Comparison of ENCODE assay signal across 12 cellular contexts in genomic region chr10:131806146-131806545, GRCh38.
DNase-seq lines count a peak whose midpoint lies in the region; TF ChIP-seq lines count a peak whose summit lies in the region.
"Had no signal": no experiment of that assay in that cellular context is flagged by ENCODE, and none has a peak within 500 bp of the region (broad histone marks: within the 10 kb centered on the region; RNA-seq: fewer than 3 reads in every experiment).

No MANE protein-coding gene starts in this region.

- TF ChIP-seq CTCF in coronary artery (IDR thresholded peaks at IDR 0.05) = no peak
- no peak for TF ChIP-seq CTCF in stomach (IDR thresholded peaks at IDR 0.05)

- no peak overlapping the region for H3K4me3 Mint-ChIP-seq in activated naive CD4-positive, alpha-beta T cell treated with anti-CD3 and anti-CD28 coated beads, Interleukin-2, amount 10 ng/mL, durations not matched to agents 7 days and 5 days
- H3K4me3 Mint-ChIP-seq: CD4-positive, CD25-positive, alpha-beta regulatory T cell had no signal

- no peak overlapping the region for H3K23ac ChIP-seq in neuronal stem cell (ENCODE audit: low read depth, low read length, poor library complexity)

- no peaks in the 10 kb centered on the region for H3K79me1 ChIP-seq in neuronal stem cell (ENCODE audit: low read depth, low read length)

- H3K9me3 ChIP-seq in neuronal stem cell (replicated peaks in 1 of 2; ENCODE audit: control insufficient read depth in 2 of 2, insufficient read depth in 1 of 2, low read depth in 1 of 2, low read length in 2 of 2) = no peaks in the 10 kb centered on the region
- no peaks in the 10 kb centered on the region for H3K9me3 ChIP-seq in stomach
- H3K9me3 ChIP-seq: BLaER1 treated with 17β-estradiol and CSF1 and Interleukin-3, amounts not matched to agents 10 nM and 100 nM had no signal

- H3K4ac ChIP-seq in neuronal stem cell (ENCODE audit: low read length) = no peak overlapping the region

- H3K9me3 Mint-ChIP-seq in activated naive CD4-positive, alpha-beta T cell treated with anti-CD3 and anti-CD28 coated beads, Interleukin-2, amount 10 ng/mL, durations not matched to agents 7 days and 5 days = no peaks in the 10 kb centered on the region
- H3K9me3 Mint-ChIP-seq: CD4-positive, CD25-positive, alpha-beta regulatory T cell had no signal

- no peak overlapping the region for H3K27ac ChIP-seq in coronary artery
- no peak overlapping the region for H3K27ac ChIP-seq in neuronal stem cell (replicated peaks; ENCODE audit: low read length)
- H3K27ac ChIP-seq in stomach = no peak overlapping the region
- H3K27ac ChIP-seq: BLaER1 treated with 17β-estradiol and CSF1 and Interleukin-3, amounts not matched to agents 10 nM and 100 nM had no signal

- H2BK12ac ChIP-seq in neuronal stem cell (ENCODE audit: low read length) = no peak overlapping the region

- peak overlapping the region; percentile 67 for H3K9ac ChIP-seq in neuronal stem cell (ENCODE audit: low read depth, low read length, poor library complexity)
- H3K9ac ChIP-seq: BLaER1 treated with 17β-estradiol and CSF1 and Interleukin-3, amounts not matched to agents 10 nM and 100 nM had no signal

- H3K27ac Mint-ChIP-seq in activated naive CD4-positive, alpha-beta T cell treated with anti-CD3 and anti-CD28 coated beads, Interleukin-2, amount 10 ng/mL, durations not matched to agents 7 days and 5 days = no peak overlapping the region

- peak overlapping the region; percentile 76 for H2BK5ac ChIP-seq in neuronal stem cell (ENCODE audit: low read length)

- peak overlapping the region; percentile 25 for H3K14ac ChIP-seq in neuronal stem cell (ENCODE audit: low read length)

- H2BK120ac ChIP-seq in neuronal stem cell (ENCODE audit: low read depth, low read length) = no peak overlapping the region

- no peak overlapping the region for H3K18ac ChIP-seq in neuronal stem cell (ENCODE audit: low read length)

- H3K36me3 ChIP-seq in neuronal stem cell (replicated peaks in 1 of 2; ENCODE audit: control insufficient read depth in 2 of 2, insufficient read depth in 2 of 2, low read length in 2 of 2) (no peaks in the 10 kb centered on the region), stomach (no peaks in the 10 kb centered on the region)
- H3K36me3 ChIP-seq: BLaER1 treated with 17β-estradiol and CSF1 and Interleukin-3, amounts not matched to agents 10 nM and 100 nM had no signal

- H2AFZ ChIP-seq in neuronal stem cell (ENCODE audit: low read length) = no peak overlapping the region

- intact Hi-C loops in stomach (cut with DNase I; ENCODE audit: low total_unique reads) = no loop called here

- H3K4me2 ChIP-seq in neuronal stem cell (ENCODE audit: insufficient read depth, low read length, poor library complexity, severe bottlenecking) = no peak overlapping the region

- H3K4me1 Mint-ChIP-seq in activated naive CD4-positive, alpha-beta T cell treated with anti-CD3 and anti-CD28 coated beads, Interleukin-2, amount 10 ng/mL, durations not matched to agents 7 days and 5 days = no peaks in the 10 kb centered on the region
- H3K4me1 Mint-ChIP-seq: CD4-positive, CD25-positive, alpha-beta regulatory T cell had no signal

- H3K4me1 ChIP-seq in neuronal stem cell (ENCODE audit: control insufficient read depth in 2 of 2, insufficient read depth in 1 of 2, low read depth in 1 of 2, low read length in 2 of 2) (no peaks in the 10 kb centered on the region), stomach (no peaks in the 10 kb centered on the region)

- no peak for TF ChIP-seq EP300 in stomach (IDR thresholded peaks at IDR 0.05)

- H3K36me3 Mint-ChIP-seq in activated naive CD4-positive, alpha-beta T cell treated with anti-CD3 and anti-CD28 coated beads, Interleukin-2, amount 10 ng/mL, durations not matched to agents 7 days and 5 days = no peaks in the 10 kb centered on the region
- H3K36me3 Mint-ChIP-seq: CD4-positive, CD25-positive, alpha-beta regulatory T cell had no signal

- H3K27me3 ChIP-seq in neuronal stem cell (ENCODE audit: control insufficient read depth in 3 of 3, insufficient read depth in 3 of 3, low read depth in 1 of 3, low read length in 3 of 3) (peaks cover 0 to 15% (median 0%) of the 10 kb centered on the region in 3 experiments), stomach (peaks cover 0 to 24% (median 0%) of the 10 kb centered on the region in 3 donors)
- H3K27me3 ChIP-seq: BLaER1 treated with 17β-estradiol and CSF1 and Interleukin-3, amounts not matched to agents 10 nM and 100 nM had no signal

- DNase-seq in activated CD8-positive, alpha-beta memory T cell treated with anti-CD3 and anti-CD28 coated beads, Interleukin-2, amount 50 U/mL, for 48 hours = peak; percentile 12
- DNase-seq in activated CD8-positive, alpha-beta memory T cell treated with anti-CD3 and anti-CD28 coated beads, Interleukin-2, amount 50 U/mL, for 4 hours = no peak
- peak; percentile 41 for DNase-seq in coronary artery (ENCODE audit: low spot score)
- DNase-seq in neuronal stem cell (ENCODE audit: low spot score) = no peak
- peak; percentile 10 for DNase-seq in stomach
- DNase-seq in stimulated activated CD4-positive, alpha-beta T cell treated with anti-CD3 and anti-CD28 coated beads, Interleukin-4, amount 100 ng/mL, for 24 hours = no peak
- no peak for DNase-seq in activated naive CD4-positive, alpha-beta T cell treated with anti-CD3 and anti-CD28 coated beads, Interleukin-2, amount 10 ng/mL, durations not matched to agents 7 days and 5 days
- no peak for DNase-seq in midbrain (lab: John Stamatoyannopoulos, UW)
- DNase-seq: ACHN; CD4-positive, CD25-positive, alpha-beta regulatory T cell; DMS53 had no signal

- peak overlapping the region; percentile 26 for H2BK15ac ChIP-seq in neuronal stem cell (ENCODE audit: low read length)

- no peak overlapping the region for H3K4me3 ChIP-seq in coronary artery
- no peak overlapping the region for H3K4me3 ChIP-seq in neuronal stem cell (ENCODE audit: low read length in 2 of 2)
- no peak overlapping the region for H3K4me3 ChIP-seq in stomach
- H3K4me3 ChIP-seq: BLaER1 treated with 17β-estradiol and CSF1 and Interleukin-3, amounts not matched to agents 10 nM and 100 nM had no signal

- TF ChIP-seq POLR2A in stomach (IDR thresholded peaks at IDR 0.05) = no peak

- WGBS in neuronal stem cell (ENCODE audit: extremely low coverage in 2 of 2, insufficient read length in 2 of 2, insufficient replicate concordance in 1 of 2), 2 donors = no CpG with 5 or more reads among the region's 10 CpGs
- WGBS in stomach, 5 donors = 82 to 85% (median 83%) methylated on average over 10 of the region's 10 CpGs

- CTCF ChIA-PET in activated naive CD4-positive, alpha-beta T cell treated with anti-CD3 and anti-CD28 coated beads, Interleukin-2, amount 10 ng/mL, durations not matched to agents 7 days and 5 days (lab: Charles Lee) = no interaction called here

- H2AK5ac ChIP-seq in neuronal stem cell (ENCODE audit: low read depth, low read length) = peak overlapping the region; percentile 13

- no peak overlapping the region for H4K8ac ChIP-seq in neuronal stem cell (ENCODE audit: low read depth, low read length)

- no peak overlapping the region for H4K91ac ChIP-seq in neuronal stem cell (ENCODE audit: low read depth, low read length, poor library complexity)

- no peaks in the 10 kb centered on the region for H3K27me3 Mint-ChIP-seq in activated naive CD4-positive, alpha-beta T cell treated with anti-CD3 and anti-CD28 coated beads, Interleukin-2, amount 10 ng/mL, durations not matched to agents 7 days and 5 days
- H3K27me3 Mint-ChIP-seq: CD4-positive, CD25-positive, alpha-beta regulatory T cell had no signal

Comparison
In these comparisons a context has a peak if more than half of its experiments do, and no peak if none do; other contexts are left out.
1. DNase-seq: peak in activated CD8-positive, alpha-beta memory T cell treated with anti-CD3 and anti-CD28 coated beads, Interleukin-2, amount 50 U/mL, for 48 hours (single experiment), coronary artery (single experiment) and stomach (single experiment); none in activated CD8-positive, alpha-beta memory T cell treated with anti-CD3 and anti-CD28 coated beads, Interleukin-2, amount 50 U/mL, for 4 hours (single experiment), neuronal stem cell (single experiment), stimulated activated CD4-positive, alpha-beta T cell treated with anti-CD3 and anti-CD28 coated beads, Interleukin-4, amount 100 ng/mL, for 24 hours (single experiment), activated naive CD4-positive, alpha-beta T cell treated with anti-CD3 and anti-CD28 coated beads, Interleukin-2, amount 10 ng/mL, durations not matched to agents 7 days and 5 days (single experiment) and midbrain (single experiment).